In the genomic region with DNA sequence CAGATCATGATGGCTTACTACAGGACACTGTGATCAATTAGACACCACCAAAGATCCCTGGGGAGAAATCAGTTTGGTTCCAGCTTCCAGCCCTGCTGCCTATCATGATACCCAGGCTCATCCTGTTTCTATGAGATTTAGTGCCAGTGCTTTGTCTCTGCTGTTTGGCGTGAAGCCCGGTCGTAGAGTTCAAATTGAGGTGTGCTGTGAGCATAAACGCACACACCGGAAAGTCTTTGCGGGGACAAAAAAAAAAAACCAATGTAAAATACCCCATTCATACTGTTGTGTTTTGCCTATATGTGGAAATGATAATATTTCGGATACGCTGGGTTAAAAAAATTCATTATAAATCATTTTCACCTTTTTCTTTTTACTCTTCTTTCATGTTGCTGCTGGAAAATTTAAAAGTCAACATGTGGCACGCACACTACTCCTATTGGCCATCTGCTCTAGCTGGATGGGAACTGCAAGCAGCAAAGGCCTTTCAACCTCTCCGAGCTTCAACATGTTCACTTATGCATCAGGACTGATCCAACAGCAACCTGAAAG, we compare ENCODE assay signal across 1 cellular context.
TF ChIP-seq lines count a peak whose summit lies in the region.

No MANE protein-coding gene starts in this region.

TF ChIP-seq in K562, 482 proteins besides CTCF, POLR2A, EP300 and RAD21 (continues in another document):
- peak; percentile 66 for TF ChIP-seq CBFA2T3 (IDR thresholded peaks at IDR 0.05)
- TF ChIP-seq ZNF780A (CRISPR knock-in tag; IDR thresholded peaks at IDR 0.05): no peak
- TF ChIP-seq ZNF12 (CRISPR knock-in tag; IDR thresholded peaks at IDR 0.05): no peak
- peak; percentile 48; the same call in 1 of the 2 replicates for TF ChIP-seq TAL1 (IDR thresholded peaks at IDR 0.05)
- TF ChIP-seq, protein P1, sequence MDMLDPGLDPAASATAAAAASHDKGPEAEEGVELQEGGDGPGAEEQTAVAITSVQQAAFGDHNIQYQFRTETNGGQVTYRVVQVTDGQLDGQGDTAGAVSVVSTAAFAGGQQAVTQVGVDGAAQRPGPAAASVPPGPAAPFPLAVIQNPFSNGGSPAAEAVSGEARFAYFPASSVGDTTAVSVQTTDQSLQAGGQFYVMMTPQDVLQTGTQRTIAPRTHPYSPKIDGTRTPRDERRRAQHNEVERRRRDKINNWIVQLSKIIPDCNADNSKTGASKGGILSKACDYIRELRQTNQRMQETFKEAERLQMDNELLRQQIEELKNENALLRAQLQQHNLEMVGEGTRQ (CRISPR knock-in tag; IDR thresholded peaks at IDR 0.05): no peak
- TF ChIP-seq CHD7 (IDR thresholded peaks at IDR 0.05; ENCODE audit: low read depth, low read length): no peak
- TF ChIP-seq POLR2B (IDR thresholded peaks at IDR 0.05; ENCODE audit: low read depth, partially characterized antibody): peak; percentile 78
- no peak for TF ChIP-seq ATF6 (CRISPR knock-in tag; IDR thresholded peaks at IDR 0.05)
- TF ChIP-seq RBM14 (IDR thresholded peaks at IDR 0.05; ENCODE audit: borderline replicate concordance, insufficient read depth, low read depth, low read length): no peak
- TF ChIP-seq ZNF551 (CRISPR knock-in tag; IDR thresholded peaks at IDR 0.05): no peak
- TF ChIP-seq MTA1 (IDR thresholded peaks at IDR 0.05; ENCODE audit: borderline replicate concordance): no peak
- TF ChIP-seq HSF4 (CRISPR knock-in tag; IDR thresholded peaks at IDR 0.05; ENCODE audit: borderline replicate concordance): no peak
- TF ChIP-seq FOXO4 (CRISPR knock-in tag; IDR thresholded peaks at IDR 0.05): no peak
- TF ChIP-seq ZNF311 (CRISPR knock-in tag; IDR thresholded peaks at IDR 0.05): no peak
- TF ChIP-seq ZNF316 (IDR thresholded peaks at IDR 0.05): no peak
- no peak for TF ChIP-seq COPS2 (conservative IDR thresholded peaks at IDR 0.05)
- TF ChIP-seq PHF20 (IDR thresholded peaks at IDR 0.05; ENCODE audit: partially characterized antibody): no peak
- TF ChIP-seq ILF3 (IDR thresholded peaks at IDR 0.05; ENCODE audit: borderline replicate concordance): no peak
- TF ChIP-seq CREBBP (IDR thresholded peaks at IDR 0.05; ENCODE audit: low read depth, low read length): no peak
- no peak for TF ChIP-seq ZNF695 (CRISPR knock-in tag; IDR thresholded peaks at IDR 0.05)
- TF ChIP-seq CBFA2T2 (conservative IDR thresholded peaks at IDR 0.05): peak; percentile 35; the same call in 1 of the 2 replicates
- TF ChIP-seq PRDM10 (IDR thresholded peaks at IDR 0.05; ENCODE audit: partially characterized antibody): peak; percentile 80
- TF ChIP-seq JUNB (CRISPR knock-in tag; conservative IDR thresholded peaks at IDR 0.05): no peak
- TF ChIP-seq TCFL5 (CRISPR knock-in tag; conservative IDR thresholded peaks at IDR 0.05): no peak
- TF ChIP-seq FOSL1 (tag; conservative IDR thresholded peaks at IDR 0.05): no peak
- TF ChIP-seq ZNF217 (CRISPR knock-in tag; IDR thresholded peaks at IDR 0.05): no peak
- TF ChIP-seq FOXM1 (IDR thresholded peaks at IDR 0.05; ENCODE audit: low read depth): peak; percentile 98
- TF ChIP-seq FOXM1 (CRISPR knock-in tag; IDR thresholded peaks at IDR 0.05; ENCODE audit: low read depth): no peak; the same call in 1 of the 2 replicates
- no peak for TF ChIP-seq ZNF280B (CRISPR knock-in tag; IDR thresholded peaks at IDR 0.05)
- peak; percentile 19; the same call in 1 of the 2 replicates for TF ChIP-seq TEAD4 (IDR thresholded peaks at IDR 0.05; ENCODE audit: low read length)
- no peak for TF ChIP-seq TEAD4 (CRISPR knock-in tag; IDR thresholded peaks at IDR 0.05; ENCODE audit: borderline replicate concordance)
- TF ChIP-seq TFAM (CRISPR knock-in tag; conservative IDR thresholded peaks at IDR 0.05): no peak
- TF ChIP-seq ZNF589 (CRISPR knock-in tag; IDR thresholded peaks at IDR 0.05; ENCODE audit: low read depth): peak; percentile 74
- no peak for TF ChIP-seq PHB2 (IDR thresholded peaks at IDR 0.05; ENCODE audit: low read depth)
- TF ChIP-seq KDM5B (IDR thresholded peaks at IDR 0.05; ENCODE audit: insufficient replicate concordance, low read depth, low read length): peak; percentile 18
- no peak for TF ChIP-seq MTF1 (CRISPR knock-in tag; IDR thresholded peaks at IDR 0.05; ENCODE audit: borderline replicate concordance)
- 0 out of 2 replicates have a peak, but pooled peaks have one; percentile 31 for TF ChIP-seq GTF2E2 (tag; IDR thresholded peaks at IDR 0.05)
- no peak for TF ChIP-seq JUND (IDR thresholded peaks at IDR 0.05; ENCODE audit: borderline replicate concordance, low read depth, low read length)
- TF ChIP-seq JUND (tag; IDR thresholded peaks at IDR 0.05; ENCODE audit: borderline replicate concordance, low read depth, low read length): 0 out of 3 replicates have a peak, but pooled peaks have one; percentile 0
- no peak for TF ChIP-seq PTBP1 (IDR thresholded peaks at IDR 0.05; ENCODE audit: low read depth, low read length)
- TF ChIP-seq NUFIP1 (IDR thresholded peaks at IDR 0.05; ENCODE audit: partially characterized antibody): no peak
- no peak for TF ChIP-seq RBM15 (IDR thresholded peaks at IDR 0.05; ENCODE audit: insufficient read depth, low read length)
- TF ChIP-seq KHSRP (IDR thresholded peaks at IDR 0.05): no peak
